In genomic region chr5:171308453-171309275, GRCh38 we compare ENCODE assay signal across 12 cellular contexts. TPM values are rescaled to one million over a fixed set of nuclear protein-coding genes. Genes with fewer than 3 reads are reported as not detected.
A peak's percentile ranks its signal among the peaks of the same experiment; 100 is the strongest.
DNase-seq lines count a peak whose midpoint lies in the region; ATAC-seq and TF ChIP-seq lines count a peak whose summit lies in the region.
"Had no signal": no experiment of that assay in that cellular context is flagged by ENCODE, and none has a peak within 500 bp of the region (broad histone marks: within the 10 kb centered on the region; RNA-seq: fewer than 3 reads in every experiment).

Gene TLX3 (plus strand): TSS chr5:171309248. CDS start chr5:171309366, 118 bp downstream.

- in situ Hi-C loops in brain microvascular endothelial cell (cut with HindIII; ENCODE audit: low pct_ligation_motif_present, low sequenced_read_pairs): no loop called here

- H3K27ac ChIP-seq in DND-41 (ENCODE audit: low read length) (peak within 1 kb of the TSS; percentile 96), brain microvascular endothelial cell (no peak within 1 kb of the TSS)

- TF ChIP-seq CTCF in DND-41 (IDR thresholded peaks at IDR 0.05; ENCODE audit: borderline replicate concordance, extremely low read depth, low read length, poor library complexity, severe bottlenecking): no peak
- TF ChIP-seq CTCF in brain (conservative IDR thresholded peaks at IDR 0.05): no peak
- no peak for TF ChIP-seq CTCF in brain microvascular endothelial cell (IDR thresholded peaks at IDR 0.05; ENCODE audit: low read depth, low read length, missing control alignments)

- peak within 1 kb of the TSS in 2 of 5 experiments; percentile 44 to 66 for H3K27ac Mint-ChIP-seq in brain
- H3K27ac Mint-ChIP-seq in naive B cell: peak within 1 kb of the TSS in 1 of 6 donors; percentile 90
- H3K27ac Mint-ChIP-seq: activated B cell treated with CpG ODN at 0.5 μM for 24 hours had no signal

- peaks cover 52% of the 10 kb centered on the region for H3K4me1 ChIP-seq in DND-41 (ENCODE audit: insufficient read depth, low read length)

- H3K4me3 ChIP-seq in DND-41 (ENCODE audit: low read depth in 1 of 2, low read length in 2 of 2) (peak within 1 kb of the TSS; percentile 69 to 77; a peak in 3 of 4 replicates), MG63 (peak within 1 kb of the TSS; percentile 31), brain microvascular endothelial cell (ENCODE audit: low read depth, low read length) (no peak within 1 kb of the TSS)

- peak; percentile 62 for ATAC-seq in DND-41 (ENCODE audit: insufficient read depth, low read depth)
- no peak for ATAC-seq in naive B cell (ENCODE audit: low read depth in 2 of 2)

- H3K4me3 Mint-ChIP-seq in brain (peak within 1 kb of the TSS; percentile 67 to 88 (median 78)), naive B cell (peak within 1 kb of the TSS in 5 of 8 donors; percentile 20 to 81 (median 37))
- H3K4me3 Mint-ChIP-seq: activated B cell treated with CpG ODN at 0.5 μM for 24 hours had no signal

- peak within 1 kb of the TSS; percentile 69 for H3K4me2 ChIP-seq in DND-41 (ENCODE audit: insufficient read depth, low read length)

- H3K9me3 Mint-ChIP-seq in brain (peaks cover 0 to 9% (median 4%) of the 10 kb centered on the region in 5 experiments), naive B cell (peaks cover 0 to 5% (median 2%) of the 10 kb centered on the region in 7 donors)
- H3K9me3 Mint-ChIP-seq: activated B cell treated with CpG ODN at 0.5 μM for 24 hours had no signal

- H4K20me1 ChIP-seq in DND-41 (ENCODE audit: insufficient read depth, low read length): peaks cover 64% of the 10 kb centered on the region

- DNase-seq in DND-41: peak; percentile 89
- DNase-seq in MG63: peak; percentile 50
- DNase-seq in naive B cell: no peak
- DNase-seq in NCI-H1694 treated with DMSO at 0.1 percent for 48 hours (lab: John Stamatoyannopoulos, UW): no peak
- no peak for DNase-seq in brain microvascular endothelial cell
- no peak for DNase-seq in UCSD-AML1 (lab: John Stamatoyannopoulos, UW; ENCODE audit: unreplicated experiment)
- DNase-seq in AG20443 (ENCODE audit: low spot score): no peak
- DNase-seq: activated B cell treated with CpG ODN at 0.5 μM for 24 hours, NCI-H2081 had no signal

- H3K4me1 Mint-ChIP-seq in brain (peaks cover 32% of the 10 kb centered on the region), naive B cell (peaks cover 14 to 28% (median 25%) of the 10 kb centered on the region in 3 donors)

- H3K27me3 Mint-ChIP-seq in brain (peaks cover 97% of the 10 kb centered on the region), naive B cell (peaks cover 44 to 83% (median 68%) of the 10 kb centered on the region in 3 donors)

- H2AFZ ChIP-seq in DND-41 (ENCODE audit: low read depth, low read length): no peak within 1 kb of the TSS

- H3K9ac ChIP-seq in DND-41 (ENCODE audit: low read depth, low read length): peak within 1 kb of the TSS; percentile 98

- no peaks in the 10 kb centered on the region for H3K36me3 Mint-ChIP-seq in brain
- H3K36me3 Mint-ChIP-seq in naive B cell: peaks cover 5 to 20% of the 10 kb centered on the region in 2 donors

- H3K36me3 ChIP-seq in DND-41 (ENCODE audit: insufficient read depth, low read length): peaks cover 78% of the 10 kb centered on the region
- H3K36me3 ChIP-seq in MG63: no peaks in the 10 kb centered on the region
- no peaks in the 10 kb centered on the region for H3K36me3 ChIP-seq in brain microvascular endothelial cell (replicated peaks)

- H3K79me2 ChIP-seq in DND-41 (ENCODE audit: insufficient read depth, low read length): peaks cover 97% of the 10 kb centered on the region

- H3K27me3 ChIP-seq in DND-41 (ENCODE audit: insufficient read depth, low read length, poor library complexity) (no peaks in the 10 kb centered on the region), MG63 (peaks cover 20% of the 10 kb centered on the region), brain microvascular endothelial cell (replicated peaks) (peaks cover 84% of the 10 kb centered on the region)

- H3K9me3 ChIP-seq in DND-41 (ENCODE audit: insufficient read depth, low read length, severe bottlenecking) (peaks cover 2% of the 10 kb centered on the region), MG63 (no peaks in the 10 kb centered on the region; the same call in 1 of the 2 replicates)

RNA-seq across cellular contexts. Expression of gene TLX3, which starts in this region (rescaled TPM):
- not detected in 2 replicates for total RNA-seq in MG63 (2014; rRNA removed; shearing (Covaris generic); ENCODE audit: low replicate concordance)
- 11.1 TPM for polyA plus RNA-seq in brain (ENCODE audit: insufficient read depth, low read depth, low replicate concordance)
- not detected for polyA plus RNA-seq in naive B cell (ENCODE audit: low read depth in 6 of 6)
- total RNA-seq: activated B cell treated with CpG ODN at 0.5 μM for 24 hours, chondrocyte, skeletal muscle tissue had no signal

Comparison
In these comparisons a context has a peak if more than half of its experiments do, and no peak if none do; other contexts are left out.
1. RNA of gene TLX3 (polyA plus RNA-seq): 11.1 TPM in brain (single experiment); not detected in naive B cell; every median in the first group is over 10 times any median in the second.
2. Peak in DNase-seq and H3K4me3 ChIP-seq in MG63; RNA of the gene not detected or under 1 TPM.